17 cellular contexts compared by ENCODE assay signal in the genomic region with DNA sequence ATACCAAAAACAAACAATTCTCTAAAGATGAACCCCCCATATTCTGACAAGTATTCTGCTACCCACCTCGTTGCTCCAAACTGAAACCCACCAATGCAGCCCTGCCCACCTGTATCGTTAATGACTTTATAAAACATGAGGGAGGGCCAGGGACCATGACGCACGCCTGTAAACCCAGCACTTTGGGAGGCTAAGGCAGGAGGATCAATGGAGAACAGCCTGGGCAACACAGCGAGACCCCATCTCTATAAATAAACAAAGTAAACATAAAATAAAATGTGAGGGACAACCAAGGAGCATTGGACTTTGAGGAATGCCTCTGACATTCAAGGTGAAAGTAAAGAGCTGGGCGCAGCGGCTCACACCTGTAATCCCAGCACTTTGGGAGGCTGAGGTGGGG.
"Had no signal": no experiment of that assay in that cellular context is flagged by ENCODE, and none has a peak within 500 bp of the region (broad histone marks: within the 10 kb centered on the region; RNA-seq: fewer than 3 reads in every experiment).

No MANE protein-coding gene starts in this region.

- H3K4me2 ChIP-seq: smooth muscle cell had no signal

- H3K27me3 ChIP-seq: right atrium auricular region, vagina had no signal

- H3K9me3 ChIP-seq: mucosa of descending colon, neutrophil, right atrium auricular region, tibial artery, upper lobe of right lung, vagina had no signal

- H3K9me3 Mint-ChIP-seq: naive thymus-derived CD8-positive, alpha-beta T cell; stimulated activated effector memory CD8-positive, alpha-beta T cell treated with anti-CD3 and anti-CD28 coated beads, Interleukin-12 subunit alpha, Interleukin-12 subunit beta, amount 100 ng/mL, for 72 hours had no signal

- H3K36me3 Mint-ChIP-seq: naive thymus-derived CD8-positive, alpha-beta T cell; stimulated activated effector memory CD8-positive, alpha-beta T cell treated with anti-CD3 and anti-CD28 coated beads, Interleukin-12 subunit alpha, Interleukin-12 subunit beta, amount 100 ng/mL, for 72 hours had no signal

- H3K27ac Mint-ChIP-seq: stimulated activated effector memory CD8-positive, alpha-beta T cell treated with anti-CD3 and anti-CD28 coated beads, Interleukin-12 subunit alpha, Interleukin-12 subunit beta, amount 100 ng/mL, for 72 hours had no signal

- DNase-seq: effector CD4-positive, alpha-beta T cell; foreskin melanocyte; islet precursor cell; mucosa of descending colon; naive thymus-derived CD8-positive, alpha-beta T cell; stimulated activated CD4-positive, alpha-beta T cell treated with anti-CD3 and anti-CD28 coated beads, Interleukin-4, amount 100 ng/mL, for 1 hour; stimulated activated CD8-positive, alpha-beta memory T cell treated with anti-CD3 and anti-CD28 coated beads, Interleukin-4, amount 100 ng/mL, for 48 hours; stimulated activated naive CD8-positive, alpha-beta T cell treated with anti-CD3 and anti-CD28 coated beads, Interleukin-15, Interleukin-2, amounts not matched to agents 100 U/mL and 50 U/mL, for 24 hours had no signal

- H3K36me3 ChIP-seq: neutrophil, right atrium auricular region, tibial artery, upper lobe of right lung, vagina had no signal

- H3K4me3 Mint-ChIP-seq: naive thymus-derived CD8-positive, alpha-beta T cell; stimulated activated effector memory CD8-positive, alpha-beta T cell treated with anti-CD3 and anti-CD28 coated beads, Interleukin-12 subunit alpha, Interleukin-12 subunit beta, amount 100 ng/mL, for 72 hours had no signal

- H3K4me1 ChIP-seq: right atrium auricular region, tibial artery, upper lobe of right lung, vagina had no signal

- H3K27ac ChIP-seq: coronary artery, neutrophil, right atrium auricular region, tibial artery, upper lobe of right lung, vagina had no signal

- ATAC-seq: left lobe of liver; mucosa of descending colon; naive thymus-derived CD8-positive, alpha-beta T cell; stimulated activated effector memory CD8-positive, alpha-beta T cell treated with anti-CD3 and anti-CD28 coated beads, Interleukin-12 subunit alpha, Interleukin-12 subunit beta, amount 100 ng/mL, for 72 hours; stimulated activated naive CD8-positive, alpha-beta T cell treated with anti-CD3 and anti-CD28 coated beads, Interleukin-15, Interleukin-2, amounts not matched to agents 100 U/mL and 50 U/mL, for 24 hours; upper lobe of right lung had no signal

- H3K4me3 ChIP-seq: coronary artery, mucosa of descending colon, smooth muscle cell, tibial artery, upper lobe of right lung, vagina had no signal
